ENCODE assay signal across 25 cellular contexts in genomic region chr3:52678265-52678927, GRCh38. TPM values are rescaled to one million over a fixed set of nuclear protein-coding genes. Genes with fewer than 3 reads are reported as not detected.
A peak's percentile ranks its signal among the peaks of the same experiment; 100 is the strongest.
DNase-seq lines count a peak whose midpoint lies in the region; ATAC-seq and TF ChIP-seq lines count a peak whose summit lies in the region.
"Had no signal": no experiment of that assay in that cellular context is flagged by ENCODE, and none has a peak within 500 bp of the region (broad histone marks: within the 10 kb centered on the region; RNA-seq: fewer than 3 reads in every experiment).

No MANE protein-coding gene starts in this region.

- H3K4me3 ChIP-seq in GM23248, result no peak overlapping the region
- H3K4me3 ChIP-seq: skin epidermis had no signal

- no peak for ATAC-seq in activated CD4-positive, alpha-beta T cell treated with anti-CD3 and anti-CD28 coated beads for 36 hours
- ATAC-seq in central memory CD8-positive, alpha-beta T cell (replicated peaks; ENCODE audit: extremely low read depth, poor library complexity, severe bottlenecking), result no peak
- ATAC-seq in natural killer cell (no peak), GM19455 (IDR thresholded peaks at IDR 0.05; ENCODE audit: unreplicated experiment) (no peak)
- ATAC-seq: Panc1, T-cell had no signal

- H3K79me2 ChIP-seq in GM23248 (ENCODE audit: insufficient read depth), result peaks cover 92% of the 10 kb centered on the region

- H3K27ac ChIP-seq in GM23248, result peak overlapping the region; percentile 48

- no peak overlapping the region for H2AFZ ChIP-seq in GM23248

- POLR2A ChIA-PET in activated CD4-positive, alpha-beta T cell treated with anti-CD3 and anti-CD28 coated beads for 36 hours (lab: Charles Lee), result no interaction called here

- peaks cover 43% of the 10 kb centered on the region for H3K4me1 Mint-ChIP-seq in activated CD4-positive, alpha-beta T cell treated with anti-CD3 and anti-CD28 coated beads for 36 hours
- H3K4me1 Mint-ChIP-seq in central memory CD8-positive, alpha-beta T cell, result peaks cover 49% of the 10 kb centered on the region
- H3K4me1 Mint-ChIP-seq in natural killer cell, result peaks cover 22 to 44% of the 10 kb centered on the region in 2 donors

- H3K36me3 ChIP-seq in GM23248 (ENCODE audit: low read depth), result peaks cover 29% of the 10 kb centered on the region

- no peak overlapping the region for H3K4me2 ChIP-seq in GM23248 (ENCODE audit: unreplicated experiment)

- intact Hi-C loops in activated CD4-positive, alpha-beta T cell treated with anti-CD3 and anti-CD28 coated beads for 36 hours (cut with DNase I, micrococcal nuclease), result no loop called here
- intact Hi-C loops in natural killer cell (cut with micrococcal nuclease), result no loop called here

- CTCF ChIA-PET in activated CD4-positive, alpha-beta T cell treated with anti-CD3 and anti-CD28 coated beads for 36 hours (lab: Charles Lee), result interaction anchor here (0.6 to 1.0 kb wide), 2 partner anchors 25 to 235 kb away, joined by 3 read pairs; no protein-coding TSS in a partner anchor

- peaks cover 30% of the 10 kb centered on the region for H3K4me1 ChIP-seq in GM23248 (ENCODE audit: insufficient read depth)

- no peaks in the 10 kb centered on the region for H3K27me3 Mint-ChIP-seq in activated CD4-positive, alpha-beta T cell treated with anti-CD3 and anti-CD28 coated beads for 36 hours
- H3K27me3 Mint-ChIP-seq in central memory CD8-positive, alpha-beta T cell, result no peaks in the 10 kb centered on the region
- H3K27me3 Mint-ChIP-seq in natural killer cell (ENCODE audit: low read depth in 2 of 2), result no peaks in the 10 kb centered on the region
- H3K27me3 Mint-ChIP-seq: B cell, T-cell had no signal

- peaks cover 17% of the 10 kb centered on the region for H3F3A ChIP-seq in GM23248 (ENCODE audit: insufficient read depth)

- WGBS in GM23248 (ENCODE audit: low coverage in 1 of 2, low lambda C conversion rate in 2 of 2, missing lambda C conversion rate in 2 of 2), 2 experiments, result 93 to 94% methylated on average over 5 of the region's 5 CpGs

- no peak for DNase-seq in activated CD4-positive, alpha-beta T cell treated with anti-CD3 and anti-CD28 coated beads for 36 hours
- no peak for DNase-seq in activated CD4-positive, alpha-beta T cell treated with anti-CD3 and anti-CD28 coated beads for 1 hour
- no peak for DNase-seq in GM23248
- DNase-seq in central memory CD8-positive, alpha-beta T cell (ENCODE audit: low spot score in 2 of 2), result no peak
- DNase-seq in natural killer cell, result no peak
- DNase-seq in GM10266 (ENCODE audit: extremely low spot score), result no peak
- DNase-seq in LoVo (ENCODE audit: low spot score), result no peak
- DNase-seq: 8988T; activated CD4-positive, alpha-beta T cell treated with anti-CD3 and anti-CD28 coated beads for 4 hours; activated CD8-positive, alpha-beta memory T cell treated with anti-CD3 and anti-CD28 coated beads, Interleukin-2, amount 50 U/mL, for 4 hours; activated gamma-delta T cell treated with Interleukin-2 at 50 U/mL for 16 hours; aorta; central memory CD4-positive, alpha-beta T cell; hippocampal formation; NCI-H1417; NCI-H2081 treated with DMSO at 0.1 percent for 48 hours; NK-92 treated with Interleukin-12 subunit alpha and Interleukin-12 subunit beta, amount 100 ng/mL, for 24 hours; SIG-M5; stimulated activated naive CD4-positive, alpha-beta T cell; T-cell; trophoblast cell had no signal

- H3K9me3 Mint-ChIP-seq in activated CD4-positive, alpha-beta T cell treated with anti-CD3 and anti-CD28 coated beads for 36 hours (ENCODE audit: low read depth), result no peaks in the 10 kb centered on the region
- H3K9me3 Mint-ChIP-seq in central memory CD8-positive, alpha-beta T cell, result no peaks in the 10 kb centered on the region
- no peaks in the 10 kb centered on the region for H3K9me3 Mint-ChIP-seq in natural killer cell
- H3K9me3 Mint-ChIP-seq: T-cell had no signal

- H3K27me3 ChIP-seq in GM23248 (replicated peaks; ENCODE audit: insufficient read depth), result no peaks in the 10 kb centered on the region

- no peak for TF ChIP-seq CTCF in natural killer cell (IDR thresholded peaks at IDR 0.05)
- TF ChIP-seq CTCF in GM10266 (IDR thresholded peaks at IDR 0.05; ENCODE audit: control insufficient read depth, insufficient read depth, low read depth, missing control alignments), result no peak

- H3K9me3 ChIP-seq in GM23248 (ENCODE audit: low read depth), result no peaks in the 10 kb centered on the region

- peak overlapping the region; percentile 16; the same call in 1 of the 2 replicates for H3K9ac ChIP-seq in GM23248

- H3K4me3 Mint-ChIP-seq in activated CD4-positive, alpha-beta T cell treated with anti-CD3 and anti-CD28 coated beads for 36 hours, result no peak overlapping the region
- no peak overlapping the region for H3K4me3 Mint-ChIP-seq in central memory CD8-positive, alpha-beta T cell
- H3K4me3 Mint-ChIP-seq in natural killer cell, result no peak overlapping the region
- H3K4me3 Mint-ChIP-seq: B cell, T-cell had no signal

- peaks cover 53% of the 10 kb centered on the region for H3K36me3 Mint-ChIP-seq in activated CD4-positive, alpha-beta T cell treated with anti-CD3 and anti-CD28 coated beads for 36 hours (ENCODE audit: low read depth)
- peaks cover 55% of the 10 kb centered on the region for H3K36me3 Mint-ChIP-seq in central memory CD8-positive, alpha-beta T cell (ENCODE audit: insufficient read depth)
- peaks cover 30% of the 10 kb centered on the region for H3K36me3 Mint-ChIP-seq in natural killer cell

- in situ Hi-C loops in GM23248 (cut with MboI), result no loop called here

- no peaks in the 10 kb centered on the region for H4K20me1 ChIP-seq in GM23248 (ENCODE audit: insufficient read depth)

- no peaks in the 10 kb centered on the region for H3K9me2 ChIP-seq in GM23248 (ENCODE audit: insufficient read depth)

- H3K27ac Mint-ChIP-seq in activated CD4-positive, alpha-beta T cell treated with anti-CD3 and anti-CD28 coated beads for 36 hours, result peak overlapping the region; percentile 76
- H3K27ac Mint-ChIP-seq in central memory CD8-positive, alpha-beta T cell (ENCODE audit: low read depth), result peak overlapping the region; percentile 60
- H3K27ac Mint-ChIP-seq in natural killer cell, result peak overlapping the region; percentile 14 to 64
- H3K27ac Mint-ChIP-seq: B cell, T-cell had no signal

RNA-seq across cellular contexts. Expression of gene PBRM1, which starts 7.3 kb away (rescaled TPM):
- 10 to 100 TPM; 57.6 to 59.8 TPM for total RNA-seq in activated CD4-positive, alpha-beta T cell treated with anti-CD3 and anti-CD28 coated beads for 36 hours
- total RNA-seq in GM23248 (2014; rRNA removed; shearing (Covaris generic)), result 30.1 and 42.6 TPM in 2 replicates
- polyA plus RNA-seq in GM23248 (2016; fragmentation: Nextera tagmentation; extraction: Ambion mirVana), result 53.5 and 60.3 TPM in 2 replicates
- 10 to 100 TPM; 70.2 to 79.7 (median 76.6) TPM for total RNA-seq in natural killer cell

RNA-seq across cellular contexts. Expression of gene GNL3, which starts 7.4 kb away (rescaled TPM):
- total RNA-seq in activated CD4-positive, alpha-beta T cell treated with anti-CD3 and anti-CD28 coated beads for 36 hours, result 100 to 1,000 TPM; 206 to 218 TPM
- 90.2 and 98.8 TPM in 2 replicates for total RNA-seq in GM23248 (2014; rRNA removed; shearing (Covaris generic))
- polyA plus RNA-seq in GM23248 (2016; fragmentation: Nextera tagmentation; extraction: Ambion mirVana), result 95.3 and 108 TPM in 2 replicates
- 10 to 100 TPM; 70.7 to 81.1 (median 70.9) TPM for total RNA-seq in natural killer cell

RNA-seq across cellular contexts. Expression of gene GLT8D1, which starts 27.2 kb away (rescaled TPM):
- total RNA-seq in activated CD4-positive, alpha-beta T cell treated with anti-CD3 and anti-CD28 coated beads for 36 hours, result 10 to 100 TPM; 35.2 to 38.0 TPM
- total RNA-seq in GM23248 (2014; rRNA removed; shearing (Covaris generic)), result 148 and 151 TPM in 2 replicates
- polyA plus RNA-seq in GM23248 (2016; fragmentation: Nextera tagmentation; extraction: Ambion mirVana), result 140 and 149 TPM in 2 replicates
- 10 to 100 TPM; 31.1 to 39.4 (median 38.2) TPM for total RNA-seq in natural killer cell

RNA-seq across cellular contexts. Expression of gene SPCS1, which starts 27.5 kb away (rescaled TPM):
- total RNA-seq in activated CD4-positive, alpha-beta T cell treated with anti-CD3 and anti-CD28 coated beads for 36 hours, result 100 to 1,000 TPM; 111 to 120 TPM
- total RNA-seq in GM23248 (2014; rRNA removed; shearing (Covaris generic)), result 184 and 271 TPM in 2 replicates
- polyA plus RNA-seq in GM23248 (2016; fragmentation: Nextera tagmentation; extraction: Ambion mirVana), result 366 and 369 TPM in 2 replicates
- 10 to 100 TPM; 52.4 to 64.4 (median 57.3) TPM for total RNA-seq in natural killer cell
